In genomic region chr3:157078131-157078835, GRCh38 we compare ENCODE assay signal across 14 cellular contexts.
DNase-seq lines count a peak whose midpoint lies in the region; ATAC-seq, FAIRE-seq and TF ChIP-seq lines count a peak whose summit lies in the region.
"Had no signal": no experiment of that assay in that cellular context is flagged by ENCODE, and none has a peak within 500 bp of the region (broad histone marks: within the 10 kb centered on the region; RNA-seq: fewer than 3 reads in every experiment).

No MANE protein-coding gene starts in this region.

- no peak for ATAC-seq in GM19455 (IDR thresholded peaks at IDR 0.05; ENCODE audit: unreplicated experiment)

- H3K27me3 Mint-ChIP-seq in nephron progenitor cell (ENCODE audit: low read depth, poor library complexity) (no peaks in the 10 kb centered on the region), endothelial cell (ENCODE audit: unreplicated experiment) (peaks cover 9% of the 10 kb centered on the region)

- peak; percentile 5 for TF ChIP-seq CTCF in GM10248 (IDR thresholded peaks at IDR 0.05; ENCODE audit: control extremely low read depth, extremely low read depth, low read depth, missing control alignments)
- no peak for TF ChIP-seq CTCF in nephron progenitor cell (IDR thresholded peaks at IDR 0.05)
- TF ChIP-seq CTCF in endothelial cell (IDR thresholded peaks at IDR 0.05; ENCODE audit: unreplicated experiment), result no peak

- H3K36me3 Mint-ChIP-seq in nephron progenitor cell (ENCODE audit: low read depth) (no peaks in the 10 kb centered on the region), endothelial cell (ENCODE audit: low read depth, unreplicated experiment) (no peaks in the 10 kb centered on the region)
- H3K36me3 Mint-ChIP-seq: CD14-positive monocyte had no signal

- POLR2A ChIA-PET in GM10248 (lab: Yijun Ruan, JAX), result no interaction called here

- H3K4me3 Mint-ChIP-seq in nephron progenitor cell (peak overlapping the region; percentile 59), endothelial cell (ENCODE audit: unreplicated experiment) (no peak overlapping the region)
- H3K4me3 Mint-ChIP-seq: CD14-positive monocyte had no signal

- in situ Hi-C loops in ACHN (cut with HindIII; ENCODE audit: low pct_ligation_motif_present, low pct_unique_long_range_greater_than_20kb, low sequenced_read_pairs), result no loop called here

- CTCF ChIA-PET in GM10248 (lab: Yijun Ruan, JAX), result interaction anchor here (1.5 to 60.7 kb wide), 6 partner anchors 8 to 402 kb away, joined by 6 to 1428 read pairs (median 14); partner anchors contain the start of gene TIPARP

- H3K9me3 Mint-ChIP-seq in nephron progenitor cell (no peaks in the 10 kb centered on the region), endothelial cell (ENCODE audit: unreplicated experiment) (no peaks in the 10 kb centered on the region)
- H3K9me3 Mint-ChIP-seq: CD14-positive monocyte had no signal

- H3K4me1 Mint-ChIP-seq in nephron progenitor cell (peaks cover 77% of the 10 kb centered on the region), endothelial cell (ENCODE audit: unreplicated experiment) (peaks cover 11% of the 10 kb centered on the region)

- FAIRE-seq in RCC 7860 (lab: Jason Lieb, UNC), result peak; percentile 51
- FAIRE-seq: astrocyte had no signal

- DNase-seq in ACHN, result peak; percentile 46
- DNase-seq in GM10248 (ENCODE audit: extremely low spot score), result no peak
- DNase-seq in RCC 7860 (ENCODE audit: low spot score), result peak; percentile 40
- DNase-seq in nephron progenitor cell, result no peak
- DNase-seq in NCI-H1694 treated with DMSO at 0.1 percent for 48 hours (lab: John Stamatoyannopoulos, UW), result no peak
- DNase-seq in endothelial cell (ENCODE audit: low spot score), result no peak
- DNase-seq: activated CD4-positive, alpha-beta T cell treated with anti-CD3 and anti-CD28 coated beads for 48 hours; effector CD8-positive, alpha-beta T cell; GDM1; ovary; stimulated activated CD4-positive, alpha-beta T cell treated with anti-CD3 and anti-CD28 coated beads, Interleukin-2, amount 100 ng/mL, for 24 hours had no signal

- H3K27ac Mint-ChIP-seq in nephron progenitor cell (peak overlapping the region; percentile 94), endothelial cell (ENCODE audit: unreplicated experiment) (no peak overlapping the region)

Comparison
In these comparisons a context has a peak if more than half of its experiments do, and no peak if none do; other contexts are left out.
1. DNase-seq: peak in ACHN (single experiment) and RCC 7860 (single experiment); none in GM10248 (single experiment), nephron progenitor cell (single experiment), NCI-H1694 treated with DMSO at 0.1 percent for 48 hours (single experiment) and endothelial cell (single experiment).